ENCODE assay signal across 8 cellular contexts in the genomic region with DNA sequence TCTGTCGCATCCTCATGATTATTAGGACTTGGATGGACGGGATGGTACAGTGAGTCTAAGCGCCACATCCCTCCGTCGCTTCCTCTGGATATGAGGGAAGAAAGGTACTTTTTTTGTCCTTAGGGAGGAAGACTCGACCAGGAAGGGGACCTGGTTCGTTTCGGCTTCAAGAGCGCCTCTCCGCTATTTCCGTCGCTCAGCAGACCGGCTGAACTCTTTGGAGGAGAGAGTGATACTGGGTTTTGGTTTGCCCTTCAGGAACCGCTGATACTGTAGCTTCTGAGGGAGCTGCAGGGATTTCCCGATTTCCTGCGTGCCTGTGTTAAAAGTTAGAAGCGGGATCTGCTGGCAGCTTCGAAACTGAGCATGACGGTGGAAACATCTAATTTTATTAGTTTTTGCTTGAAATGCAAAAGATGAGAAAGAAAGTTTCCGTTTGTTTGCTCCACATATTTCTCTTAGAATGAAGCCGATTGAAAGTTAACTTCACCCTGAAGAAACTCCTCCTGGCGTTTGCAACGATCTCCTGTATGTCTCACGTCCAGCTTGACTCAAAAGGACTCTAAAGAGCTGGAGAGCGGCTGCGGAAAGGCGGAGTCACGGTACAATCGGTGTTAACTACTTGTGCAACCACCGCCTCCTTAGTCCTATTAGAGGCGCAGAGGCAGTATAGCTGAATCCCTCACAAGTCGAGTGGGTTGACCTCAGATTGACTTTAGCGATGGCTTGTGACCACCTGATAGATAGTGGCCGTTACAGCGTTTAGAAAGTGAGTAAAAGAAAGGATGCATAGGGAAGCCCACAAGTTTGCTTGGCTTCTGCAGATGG.
DNase-seq lines count a peak whose midpoint lies in the region; ATAC-seq and TF ChIP-seq lines count a peak whose summit lies in the region.

No MANE protein-coding gene starts in this region.

- peaks cover 4% of the 10 kb centered on the region for H3K36me3 Mint-ChIP-seq in activated T-cell treated with anti-CD3 and anti-CD28 coated beads, Interleukin-2, amount 50 U/mL, for 24 hours (ENCODE audit: low read depth)

- H3K4me1 ChIP-seq in OCI-LY7 (ENCODE audit: insufficient read depth, low read length, poor library complexity, severe bottlenecking) (no peaks in the 10 kb centered on the region), colonic mucosa (no peaks in the 10 kb centered on the region), ovary (ENCODE audit: insufficient read depth) (no peaks in the 10 kb centered on the region), lower lobe of right lung (no peaks in the 10 kb centered on the region)

- H4K20me1 ChIP-seq in OCI-LY7 (ENCODE audit: insufficient read depth, low read length), result no peaks in the 10 kb centered on the region

- peaks cover 18% of the 10 kb centered on the region for H3K4me1 Mint-ChIP-seq in activated T-cell treated with anti-CD3 and anti-CD28 coated beads, Interleukin-2, amount 50 U/mL, for 24 hours (ENCODE audit: low read depth)

- no peak for TF ChIP-seq POLR2A in ovary (IDR thresholded peaks at IDR 0.05)

- no peak overlapping the region for H3K9ac ChIP-seq in colonic mucosa (ENCODE audit: low read depth in 2 of 2, low read length in 2 of 2)

- no TSS peak for BruUV-seq in OCI-LY7 (replicated peaks; lab: Mats Ljungman, UMichigan)

- peak overlapping the region; percentile 64; the same call in 1 of the 2 replicates for H2AFZ ChIP-seq in OCI-LY7 (ENCODE audit: low read length)

- H3K4me3 Mint-ChIP-seq in activated T-cell treated with anti-CD3 and anti-CD28 coated beads, Interleukin-2, amount 50 U/mL, for 24 hours, result peak overlapping the region; percentile 49

- H3K9me3 Mint-ChIP-seq in activated T-cell treated with anti-CD3 and anti-CD28 coated beads, Interleukin-2, amount 50 U/mL, for 24 hours, result peaks cover 15% of the 10 kb centered on the region

- peak overlapping the region; percentile 39 for H3K4me3 ChIP-seq in OCI-LY7 (ENCODE audit: low read depth, low read length, poor library complexity, severe bottlenecking)
- no peak overlapping the region for H3K4me3 ChIP-seq in colonic mucosa
- H3K4me3 ChIP-seq in ovary, result no peak overlapping the region
- no peak overlapping the region for H3K4me3 ChIP-seq in lower lobe of right lung

- H3K9me2 ChIP-seq in OCI-LY7 (ENCODE audit: insufficient read depth, low read length), result no peaks in the 10 kb centered on the region

- H3K27me3 ChIP-seq in colonic mucosa (peaks cover 46% of the 10 kb centered on the region), ovary (no peaks in the 10 kb centered on the region), lower lobe of right lung (ENCODE audit: low read depth) (peaks cover 86% of the 10 kb centered on the region)

- peak; percentile 26 for DNase-seq in activated T-cell treated with anti-CD3 and anti-CD28 coated beads, Interleukin-2, amount 50 U/mL, for 24 hours
- DNase-seq in activated T-cell treated with anti-CD3 and anti-CD28 coated beads for 4 hours (no peak), OCI-LY7 (ENCODE audit: low spot score) (peak; percentile 19), colonic mucosa (peak; percentile 29), retina (peak; percentile 59), ovary (no peak), lower lobe of right lung (no peak), foreskin melanocyte (no peak)

- CTCF ChIA-PET in OCI-LY7 (lab: Charles Lee; ENCODE audit: unreplicated experiment), result no interaction called here

- TF ChIP-seq CTCF in OCI-LY7 (conservative IDR thresholded peaks at IDR 0.05; ENCODE audit: low read length) (no peak), colonic mucosa (IDR thresholded peaks at IDR 0.05) (no peak), ovary (IDR thresholded peaks at IDR 0.05) (no peak), lower lobe of right lung (IDR thresholded peaks at IDR 0.05) (no peak)

- ATAC-seq in lower lobe of right lung, result no peak

- 1 to 2% (median 2%) methylated on average over 35 of the region's 35 CpGs for WGBS in ovary, 3 donors

- H3K27ac ChIP-seq in OCI-LY7 (ENCODE audit: low read depth, low read length, poor library complexity, severe bottlenecking), result no peak overlapping the region
- H3K27ac ChIP-seq in colonic mucosa, result no peak overlapping the region
- H3K27ac ChIP-seq in ovary, result no peak overlapping the region
- no peak overlapping the region for H3K27ac ChIP-seq in lower lobe of right lung

- POLR2A ChIA-PET in OCI-LY7 (lab: Charles Lee), result interaction anchor here (1.0 to 1.6 kb wide), 2 partner anchors 11 to 18 kb away, joined by 3 to 5 read pairs; no protein-coding TSS in a partner anchor

- H3K36me3 ChIP-seq in OCI-LY7 (ENCODE audit: insufficient read depth, low read length) (no peaks in the 10 kb centered on the region), colonic mucosa (no peaks in the 10 kb centered on the region), ovary (no peaks in the 10 kb centered on the region), lower lobe of right lung (no peaks in the 10 kb centered on the region)

- H3K4me2 ChIP-seq in OCI-LY7 (ENCODE audit: low read length), result peak overlapping the region; percentile 45

- no peak overlapping the region for H3K27ac Mint-ChIP-seq in activated T-cell treated with anti-CD3 and anti-CD28 coated beads, Interleukin-2, amount 50 U/mL, for 24 hours

- H3K79me2 ChIP-seq in OCI-LY7 (ENCODE audit: insufficient read depth, low read depth, low read length), result no peaks in the 10 kb centered on the region

- no peak for TF ChIP-seq EP300 in ovary (IDR thresholded peaks at IDR 0.05)

- H3K9me3 ChIP-seq in OCI-LY7 (ENCODE audit: low read length) (no peaks in the 10 kb centered on the region), colonic mucosa (no peaks in the 10 kb centered on the region), ovary (no peaks in the 10 kb centered on the region), lower lobe of right lung (no peaks in the 10 kb centered on the region)

- peaks cover 90% of the 10 kb centered on the region for H3K27me3 Mint-ChIP-seq in activated T-cell treated with anti-CD3 and anti-CD28 coated beads, Interleukin-2, amount 50 U/mL, for 24 hours

- intact Hi-C loops in OCI-LY7 (cut with micrococcal nuclease; ENCODE audit: unreplicated experiment) (no loop called here), colonic mucosa (cut with DNase I) (no loop called here), ovary (cut with DNase I) (no loop called here), lower lobe of right lung (cut with DNase I) (no loop called here)

Comparison
In these comparisons a context has a peak if more than half of its experiments do, and no peak if none do; other contexts are left out.
1. DNase-seq: peak in activated T-cell treated with anti-CD3 and anti-CD28 coated beads, Interleukin-2, amount 50 U/mL, for 24 hours (single experiment), OCI-LY7 (single experiment), colonic mucosa (single experiment) and retina (single experiment); none in activated T-cell treated with anti-CD3 and anti-CD28 coated beads for 4 hours (single experiment), ovary (0 of 5), lower lobe of right lung (single experiment) and foreskin melanocyte (single experiment).